7 cellular contexts compared by ENCODE assay signal in genomic region chr1:152309320-152309901, GRCh38. TPM values are rescaled to one million over a fixed set of nuclear protein-coding genes. Genes with fewer than 3 reads are reported as not detected.
"Had no signal": no experiment of that assay in that cellular context is flagged by ENCODE, and none has a peak within 500 bp of the region (broad histone marks: within the 10 kb centered on the region; RNA-seq: fewer than 3 reads in every experiment).

No MANE protein-coding gene starts in this region.

RNA-seq across cellular contexts. Expression of gene FLG, which starts 15.6 kb away (rescaled TPM):
- total RNA-seq: H7, HepG2 had no signal
- polyA plus RNA-seq: IgD-negative memory B cell had no signal

RNA-seq across cellular contexts. Expression of gene FLG2, which starts 50.4 kb away (rescaled TPM):
- total RNA-seq: GM23248, H4, H7, HepG2, HFFc6, HT1080 had no signal
- polyA plus RNA-seq: GM23248, HepG2, IgD-negative memory B cell had no signal
